Comparison of ENCODE assay signal across 13 cellular contexts in genomic region chr2:94871226-94872087, GRCh38. TPM values are rescaled to one million over a fixed set of nuclear protein-coding genes. Genes with fewer than 3 reads are reported as not detected.
A peak's percentile ranks its signal among the peaks of the same experiment; 100 is the strongest.
DNase-seq lines count a peak whose midpoint lies in the region; ATAC-seq and TF ChIP-seq lines count a peak whose summit lies in the region.
"Had no signal": no experiment of that assay in that cellular context is flagged by ENCODE, and none has a peak within 500 bp of the region (broad histone marks: within the 10 kb centered on the region; RNA-seq: fewer than 3 reads in every experiment).

TSS of gene TEKT4 (plus strand) at chr2:94871430. CDS start at chr2:94871580, 150 bp downstream.

- peak within 1 kb of the TSS; percentile 66; the same call in 1 of the 2 replicates for H2AFZ ChIP-seq in GM23338

- no peaks in the 10 kb centered on the region for H3K9me2 ChIP-seq in GM23338 (ENCODE audit: insufficient read depth)

- H3F3A ChIP-seq in GM23338 (replicated peaks; ENCODE audit: low read depth), result no peaks in the 10 kb centered on the region

- H3K9me3 ChIP-seq in CD4-positive, alpha-beta memory T cell (ENCODE audit: control insufficient read depth in 1 of 2, low read length in 2 of 2), result no peaks in the 10 kb centered on the region

- H3K4me3 Mint-ChIP-seq in GM23338 (peak within 1 kb of the TSS; percentile 73), glutamatergic neuron (ENCODE audit: unreplicated experiment) (peak within 1 kb of the TSS; percentile 70)
- no peak within 1 kb of the TSS for H3K4me3 Mint-ChIP-seq in CD4-positive, alpha-beta memory T cell

- H3K36me3 ChIP-seq in GM23338 (ENCODE audit: insufficient read depth), result no peaks in the 10 kb centered on the region
- H3K36me3 ChIP-seq in CD4-positive, alpha-beta memory T cell (ENCODE audit: insufficient read depth, low read length), result no peaks in the 10 kb centered on the region

- H3K4me1 Mint-ChIP-seq in GM23338, result peaks cover 3% of the 10 kb centered on the region; the same call in 2 of the 3 replicates
- no peaks in the 10 kb centered on the region for H3K4me1 Mint-ChIP-seq in glutamatergic neuron (ENCODE audit: low read depth, unreplicated experiment)
- H3K4me1 Mint-ChIP-seq in CD4-positive, alpha-beta memory T cell, result peaks cover 0 to 2% (median 0%) of the 10 kb centered on the region in 4 donors

- H3K27ac Mint-ChIP-seq in GM23338, result no peak within 1 kb of the TSS
- H3K27ac Mint-ChIP-seq in glutamatergic neuron (ENCODE audit: unreplicated experiment), result no peak within 1 kb of the TSS
- no peak within 1 kb of the TSS for H3K27ac Mint-ChIP-seq in CD4-positive, alpha-beta memory T cell

- ATAC-seq in GM23338, result peak; percentile 56

- intact Hi-C loops in CD4-positive, alpha-beta memory T cell (cut with micrococcal nuclease), result loop anchor here (10.0 kb wide), 1 partner anchor 243 kb away; no protein-coding TSS in a partner anchor

- no peak within 1 kb of the TSS for H3K27ac ChIP-seq in GM23338 (ENCODE audit: low read depth)
- H3K27ac ChIP-seq in CD4-positive, alpha-beta memory T cell (ENCODE audit: low read depth, low read length), result no peak within 1 kb of the TSS
- H3K27ac ChIP-seq: dorsolateral prefrontal cortex, HL-60 had no signal

- H3K4me1 ChIP-seq in GM23338 (ENCODE audit: insufficient read depth), result no peaks in the 10 kb centered on the region
- H3K4me1 ChIP-seq in CD4-positive, alpha-beta memory T cell (ENCODE audit: insufficient read depth, low read length), result no peaks in the 10 kb centered on the region

- CTCF ChIA-PET in CD4-positive, alpha-beta memory T cell (lab: Charles Lee; ENCODE audit: partially characterized antibody), result interaction anchor here (1.1 kb wide), 1 partner anchor 11 kb away, joined by 3 read pairs; no protein-coding TSS in a partner anchor

- no peak for TF ChIP-seq CTCF in GM23338 (conservative IDR thresholded peaks at IDR 0.05; ENCODE audit: low read depth in 2 of 2)
- TF ChIP-seq CTCF in glutamatergic neuron (IDR thresholded peaks at IDR 0.05; ENCODE audit: partially characterized antibody, unreplicated experiment), result no peak

- POLR2A ChIA-PET in CD4-positive, alpha-beta memory T cell (lab: Charles Lee; ENCODE audit: partially characterized antibody), result no interaction called here

- DNase-seq in GM23338 (ENCODE audit: low spot score), result peak; percentile 56
- DNase-seq in NCI-H345 (lab: John Stamatoyannopoulos, UW), result peak; percentile 70
- peak; percentile 44 for DNase-seq in glutamatergic neuron
- peak; percentile 51 for DNase-seq in renal cortical epithelial cell (ENCODE audit: low read depth)
- DNase-seq in GM19238 (ENCODE audit: insufficient read length, low spot score), result no peak
- DNase-seq in activated CD4-positive, CD25-positive, alpha-beta regulatory T cell treated with anti-CD3 and anti-CD28 coated beads, Interleukin-2, amount 50 U/mL, for 72 hours, result no peak
- no peak for DNase-seq in CD4-positive, alpha-beta memory T cell
- DNase-seq: activated gamma-delta T cell, GF-D8, NCI-H446 treated with DMSO at 0.1 percent for 48 hours, T1000 had no signal

- peaks cover 44% of the 10 kb centered on the region for H3K27me3 Mint-ChIP-seq in GM23338 (ENCODE audit: insufficient read depth, low read depth, poor library complexity)
- H3K27me3 Mint-ChIP-seq in glutamatergic neuron (ENCODE audit: unreplicated experiment), result peaks cover 8% of the 10 kb centered on the region
- peaks cover 0 to 4% of the 10 kb centered on the region in 2 donors for H3K27me3 Mint-ChIP-seq in CD4-positive, alpha-beta memory T cell

- H3K4me2 ChIP-seq in GM23338, result peak within 1 kb of the TSS; percentile 73

- peak within 1 kb of the TSS; percentile 44; the same call in 1 of the 2 replicates for H3K4me3 ChIP-seq in GM23338
- H3K4me3 ChIP-seq in CD4-positive, alpha-beta memory T cell (ENCODE audit: low read length in 2 of 2), result no peak within 1 kb of the TSS

- H3K79me2 ChIP-seq in GM23338 (replicated peaks; ENCODE audit: insufficient read depth), result no peaks in the 10 kb centered on the region

- H3K27me3 ChIP-seq in GM23338 (ENCODE audit: insufficient read depth), result peaks cover 70% of the 10 kb centered on the region
- H3K27me3 ChIP-seq in CD4-positive, alpha-beta memory T cell (ENCODE audit: insufficient read depth, low read length), result no peaks in the 10 kb centered on the region

- H4K20me1 ChIP-seq in GM23338 (replicated peaks; ENCODE audit: insufficient read depth), result no peaks in the 10 kb centered on the region

- no peaks in the 10 kb centered on the region for H3K36me3 Mint-ChIP-seq in GM23338 (ENCODE audit: low read depth)
- H3K36me3 Mint-ChIP-seq in glutamatergic neuron (ENCODE audit: unreplicated experiment), result no peaks in the 10 kb centered on the region
- no peaks in the 10 kb centered on the region for H3K36me3 Mint-ChIP-seq in CD4-positive, alpha-beta memory T cell

- H3K9me3 Mint-ChIP-seq in GM23338 (peaks cover 2% of the 10 kb centered on the region; the same call in 1 of the 3 replicates), glutamatergic neuron (ENCODE audit: unreplicated experiment) (peaks cover 1% of the 10 kb centered on the region)
- no peaks in the 10 kb centered on the region for H3K9me3 Mint-ChIP-seq in CD4-positive, alpha-beta memory T cell

TF ChIP-seq in GM23338, 12 proteins besides CTCF, POLR2A, EP300 and RAD21:
- TF ChIP-seq EZH2 (IDR thresholded peaks at IDR 0.05; ENCODE audit: low read depth, unreplicated experiment) (peak; percentile 29), JUNB (IDR thresholded peaks at IDR 0.05; ENCODE audit: unreplicated experiment) (no peak)

RNA-seq across cellular contexts. Expression of gene TEKT4, which starts in this region (rescaled TPM):
- total RNA-seq in GM23338 (2014; rRNA removed; shearing (Covaris generic)), result not detected in 2 replicates
- not detected in 2 replicates for polyA plus RNA-seq in GM23338 (2016; fragmentation: Nextera tagmentation; extraction: Ambion mirVana)
- total RNA-seq in glutamatergic neuron (ENCODE audit: unreplicated experiment), result not detected
- total RNA-seq in renal cortical epithelial cell, result 0.10 TPM in 1 of 2 replicates, not detected in the other
- not detected for total RNA-seq in CD4-positive, alpha-beta memory T cell
- not detected for polyA plus RNA-seq in CD4-positive, alpha-beta memory T cell

Comparison
In these comparisons a context has a peak if more than half of its experiments do, and no peak if none do; other contexts are left out.
1. Peak in DNase-seq, ATAC-seq, H3K4me3 ChIP-seq and H3K4me2 ChIP-seq in GM23338; RNA of the gene not detected or under 1 TPM.
2. Peak in DNase-seq in glutamatergic neuron; RNA of the gene not detected or under 1 TPM.
3. Peak in DNase-seq in renal cortical epithelial cell; RNA of the gene not detected or under 1 TPM.
4. H3K4me3 Mint-ChIP-seq: peak in GM23338 (single experiment) and glutamatergic neuron (single experiment); none in CD4-positive, alpha-beta memory T cell (0 of 8).